Comparison of ENCODE assay signal across 13 cellular contexts in genomic region chr4:123096038-123096437, GRCh38.
A peak's percentile ranks its signal among the peaks of the same experiment; 100 is the strongest.
DNase-seq lines count a peak whose midpoint lies in the region; ATAC-seq and TF ChIP-seq lines count a peak whose summit lies in the region.
"Had no signal": no experiment of that assay in that cellular context is flagged by ENCODE, and none has a peak within 500 bp of the region (broad histone marks: within the 10 kb centered on the region; RNA-seq: fewer than 3 reads in every experiment).

No MANE protein-coding gene starts in this region.

- H3K27ac Mint-ChIP-seq in activated naive CD4-positive, alpha-beta T cell treated with anti-CD3 and anti-CD28 coated beads for 36 hours: no peak overlapping the region
- no peak overlapping the region for H3K27ac Mint-ChIP-seq in activated naive CD4-positive, alpha-beta T cell treated with anti-CD3 and anti-CD28 coated beads, Interleukin-2, amount 10 ng/mL, durations not matched to agents 7 days and 5 days
- H3K27ac Mint-ChIP-seq: CD8-positive, alpha-beta T cell had no signal

- ATAC-seq in Panc1 (no peak), foreskin keratinocyte (no peak)
- ATAC-seq: CD8-positive, alpha-beta T cell had no signal

- H3K4me3 ChIP-seq in A673 (ENCODE audit: low read depth, low read length, poor library complexity, severe bottlenecking) (no peak overlapping the region), Panc1 (ENCODE audit: low read depth in 2 of 2, low read length in 2 of 2) (no peak overlapping the region)
- H3K4me3 ChIP-seq: GM23248 had no signal

- in situ Hi-C loops in Panc1 (cut with HindIII; ENCODE audit: low pct_unique_long_range_greater_than_20kb, low sequenced_read_pairs): no loop called here
- in situ Hi-C loops in GM13976 (cut with MboI; ENCODE audit: low sequenced_read_pairs, unreplicated experiment): no loop called here

- POLR2A ChIA-PET in A673 (lab: Charles Lee; ENCODE audit: low non-redundant PET): no interaction called here
- POLR2A ChIA-PET in Panc1 (lab: Charles Lee): no interaction called here

- H3K4me3 Mint-ChIP-seq in activated naive CD4-positive, alpha-beta T cell treated with anti-CD3 and anti-CD28 coated beads for 36 hours: no peak overlapping the region
- H3K4me3 Mint-ChIP-seq in activated naive CD4-positive, alpha-beta T cell treated with anti-CD3 and anti-CD28 coated beads, Interleukin-2, amount 10 ng/mL, durations not matched to agents 7 days and 5 days: no peak overlapping the region
- H3K4me3 Mint-ChIP-seq: CD8-positive, alpha-beta T cell had no signal

- BruUV-seq in A673 (replicated peaks; lab: Mats Ljungman, UMichigan) (no TSS peak), Panc1 (replicated peaks; lab: Mats Ljungman, UMichigan) (no TSS peak)

- H3K4me1 ChIP-seq in A673 (ENCODE audit: insufficient read depth, low read length, poor library complexity, severe bottlenecking) (no peaks in the 10 kb centered on the region), Panc1 (ENCODE audit: control insufficient read depth, insufficient read depth, low read length) (no peaks in the 10 kb centered on the region), foreskin keratinocyte (no peaks in the 10 kb centered on the region)

- H3K4me1 Mint-ChIP-seq in activated naive CD4-positive, alpha-beta T cell treated with anti-CD3 and anti-CD28 coated beads for 36 hours (ENCODE audit: low read depth): no peaks in the 10 kb centered on the region
- H3K4me1 Mint-ChIP-seq in activated naive CD4-positive, alpha-beta T cell treated with anti-CD3 and anti-CD28 coated beads, Interleukin-2, amount 10 ng/mL, durations not matched to agents 7 days and 5 days: no peaks in the 10 kb centered on the region

- H3K27me3 ChIP-seq in A673 (replicated peaks; ENCODE audit: insufficient read depth, low read depth, low read length, poor library complexity) (no peaks in the 10 kb centered on the region), Panc1 (ENCODE audit: control insufficient read depth, insufficient read depth, low read length) (no peaks in the 10 kb centered on the region), foreskin keratinocyte (no peaks in the 10 kb centered on the region)

- peak; percentile 76 for TF ChIP-seq CTCF in A673 (conservative IDR thresholded peaks at IDR 0.05; ENCODE audit: low read depth, low read length)
- TF ChIP-seq CTCF in Panc1 (IDR thresholded peaks at IDR 0.05): peak; percentile 60
- TF ChIP-seq CTCF in foreskin keratinocyte (conservative IDR thresholded peaks at IDR 0.05): peak; percentile 50
- TF ChIP-seq CTCF in GM13976 (IDR thresholded peaks at IDR 0.05; ENCODE audit: borderline replicate concordance, control extremely low read depth, extremely low read depth, insufficient read depth, missing control alignments): no peak

- H3K27ac ChIP-seq in A673 (ENCODE audit: low read depth, low read length, poor library complexity, severe bottlenecking): no peak overlapping the region
- no peak overlapping the region for H3K27ac ChIP-seq in Panc1 (ENCODE audit: low read length)
- H3K27ac ChIP-seq in foreskin keratinocyte: no peak overlapping the region
- H3K27ac ChIP-seq: GM23248 had no signal

- peaks cover 1% of the 10 kb centered on the region for H3K9me3 ChIP-seq in A673 (ENCODE audit: low read depth, low read length, poor library complexity, severe bottlenecking)
- no peaks in the 10 kb centered on the region for H3K9me3 ChIP-seq in Panc1 (ENCODE audit: control insufficient read depth, insufficient read depth, low read depth, low read length)

- H3K27me3 Mint-ChIP-seq in activated naive CD4-positive, alpha-beta T cell treated with anti-CD3 and anti-CD28 coated beads for 36 hours (ENCODE audit: low read depth): no peaks in the 10 kb centered on the region
- H3K27me3 Mint-ChIP-seq in activated naive CD4-positive, alpha-beta T cell treated with anti-CD3 and anti-CD28 coated beads, Interleukin-2, amount 10 ng/mL, durations not matched to agents 7 days and 5 days: no peaks in the 10 kb centered on the region

- intact Hi-C loops in A673 (cut with micrococcal nuclease; ENCODE audit: unreplicated experiment) (loop anchor here (10.0 kb wide), 2 partner anchors 171 to 491 kb away; partner anchors contain the start of gene NUDT6), Panc1 (cut with micrococcal nuclease; ENCODE audit: unreplicated experiment) (no loop called here)
- intact Hi-C loops in activated naive CD4-positive, alpha-beta T cell treated with anti-CD3 and anti-CD28 coated beads for 36 hours (cut with micrococcal nuclease): loop anchor here (2.0 to 10.0 kb wide), 2 partner anchors 333 to 491 kb away; no protein-coding TSS in a partner anchor

- CTCF ChIA-PET in A673 (lab: Charles Lee) (interaction anchor here (0.8 kb wide), 1 partner anchor 20 kb away, joined by 3 read pairs; no protein-coding TSS in a partner anchor), Panc1 (lab: Charles Lee) (no interaction called here)
- CTCF ChIA-PET in activated naive CD4-positive, alpha-beta T cell treated with anti-CD3 and anti-CD28 coated beads for 36 hours (lab: Charles Lee): no interaction called here
- CTCF ChIA-PET in activated naive CD4-positive, alpha-beta T cell treated with anti-CD3 and anti-CD28 coated beads, Interleukin-2, amount 10 ng/mL, durations not matched to agents 7 days and 5 days (lab: Charles Lee): interaction anchor here (0.7 kb wide), 1 partner anchor 337 kb away, joined by 3 read pairs; no protein-coding TSS in a partner anchor

- H3K36me3 ChIP-seq in A673 (ENCODE audit: insufficient read depth, low read length, poor library complexity, severe bottlenecking) (peaks cover 3% of the 10 kb centered on the region), Panc1 (ENCODE audit: control insufficient read depth, insufficient read depth, low read length) (no peaks in the 10 kb centered on the region; the same call in 1 of the 2 replicates)

- DNase-seq in A673 (ENCODE audit: low spot score) (peak; percentile 80), HT-29 (ENCODE audit: low spot score) (peak; percentile 42), Panc1 (ENCODE audit: low read depth, low spot score) (no peak), foreskin keratinocyte (no peak), NCI-H2171 treated with DMSO at 0.1 percent for 48 hours (lab: John Stamatoyannopoulos, UW) (no peak), GM13976 (ENCODE audit: low spot score) (no peak)
- DNase-seq in activated naive CD4-positive, alpha-beta T cell treated with anti-CD3 and anti-CD28 coated beads for 36 hours: no peak
- DNase-seq in activated naive CD4-positive, alpha-beta T cell treated with anti-CD3 and anti-CD28 coated beads, Interleukin-2, amount 10 ng/mL, durations not matched to agents 7 days and 5 days: no peak
- DNase-seq: activated CD4-positive, alpha-beta T cell treated with anti-CD3 and anti-CD28 coated beads, Interleukin-2, amount 50 U/mL, for 1 hour; anterior cingulate cortex; CD8-positive, alpha-beta T cell; GM23248; nucleus accumbens had no signal

- H3K36me3 Mint-ChIP-seq in activated naive CD4-positive, alpha-beta T cell treated with anti-CD3 and anti-CD28 coated beads for 36 hours (ENCODE audit: low read depth): peaks cover 7% of the 10 kb centered on the region
- H3K36me3 Mint-ChIP-seq in activated naive CD4-positive, alpha-beta T cell treated with anti-CD3 and anti-CD28 coated beads, Interleukin-2, amount 10 ng/mL, durations not matched to agents 7 days and 5 days: peaks cover 3% of the 10 kb centered on the region

- H3K9me3 Mint-ChIP-seq in activated naive CD4-positive, alpha-beta T cell treated with anti-CD3 and anti-CD28 coated beads for 36 hours: no peaks in the 10 kb centered on the region
- H3K9me3 Mint-ChIP-seq in activated naive CD4-positive, alpha-beta T cell treated with anti-CD3 and anti-CD28 coated beads, Interleukin-2, amount 10 ng/mL, durations not matched to agents 7 days and 5 days: no peaks in the 10 kb centered on the region
- H3K9me3 Mint-ChIP-seq: CD8-positive, alpha-beta T cell had no signal

Comparison
In these comparisons a context has a peak if more than half of its experiments do, and no peak if none do; other contexts are left out.
1. CTCF ChIA-PET loops: an anchor here in A673 (0.8 kb wide) and activated naive CD4-positive, alpha-beta T cell treated with anti-CD3 and anti-CD28 coated beads, Interleukin-2, amount 10 ng/mL, durations not matched to agents 7 days and 5 days (0.7 kb wide); none called in Panc1 and activated naive CD4-positive, alpha-beta T cell treated with anti-CD3 and anti-CD28 coated beads for 36 hours.
2. DNase-seq: peak in A673 (single experiment) and HT-29 (single experiment); none in Panc1 (single experiment), foreskin keratinocyte (0 of 2), activated naive CD4-positive, alpha-beta T cell treated with anti-CD3 and anti-CD28 coated beads for 36 hours (single experiment), NCI-H2171 treated with DMSO at 0.1 percent for 48 hours (single experiment), GM13976 (single experiment) and activated naive CD4-positive, alpha-beta T cell treated with anti-CD3 and anti-CD28 coated beads, Interleukin-2, amount 10 ng/mL, durations not matched to agents 7 days and 5 days (single experiment).